Comparison of ENCODE assay signal across 23 cellular contexts in genomic region chr22:45547016-45547345, GRCh38. TPM values are rescaled to one million over a fixed set of nuclear protein-coding genes. Genes with fewer than 3 reads are reported as not detected.
"Had no signal": no experiment of that assay in that cellular context is flagged by ENCODE, and none has a peak within 500 bp of the region (broad histone marks: within the 10 kb centered on the region; RNA-seq: fewer than 3 reads in every experiment).

No MANE protein-coding gene starts in this region.

- H3K36me3 ChIP-seq: left lung, pancreas, right lobe of liver, uterus had no signal

- H3K27me3 ChIP-seq: heart left ventricle, pancreas, right lobe of liver, tibial nerve, uterus had no signal

- H3K36me3 Mint-ChIP-seq: naive thymus-derived CD4-positive, alpha-beta T cell; natural killer cell treated with Interleukin-12 subunit alpha and Interleukin-12 subunit beta and Interleukin-15 and Interleukin-18, amount 100 ng/mL, for 72 hours; stimulated activated memory B cell treated with anti-CD40 and anti-IgM and Interleukin-4, amounts not matched to agents 10 μg/mL and 1 μg/mL and 100 μg/mL, for 72 hours had no signal

- H3K4me2 ChIP-seq: smooth muscle cell had no signal

- H3K4me3 ChIP-seq: heart left ventricle, left lung, lung, mucosa of descending colon, pancreas, psoas muscle, right lobe of liver, smooth muscle cell, tibial nerve, uterus had no signal

- H3K9me3 ChIP-seq: heart left ventricle, left lung, mucosa of descending colon, pancreas, psoas muscle, right lobe of liver, tibial nerve, uterus had no signal

- H3K4me3 Mint-ChIP-seq: naive thymus-derived CD4-positive, alpha-beta T cell; natural killer cell treated with Interleukin-12 subunit alpha and Interleukin-12 subunit beta and Interleukin-15 and Interleukin-18, amount 100 ng/mL, for 72 hours; stimulated activated memory B cell treated with anti-CD40 and anti-IgM and Interleukin-4, amounts not matched to agents 10 μg/mL and 1 μg/mL and 100 μg/mL, for 72 hours; stimulated activated naive CD8-positive, alpha-beta T cell treated with anti-CD3 and anti-CD28 coated beads, Interleukin-15, amount 100 ng/mL, for 72 hours; type B pancreatic cell had no signal

- H3K4me1 ChIP-seq: pancreas, psoas muscle, right lobe of liver had no signal

- ATAC-seq: heart left ventricle; left colon; left lung; mucosa of descending colon; naive thymus-derived CD4-positive, alpha-beta T cell; natural killer cell treated with Interleukin-12 subunit alpha and Interleukin-12 subunit beta and Interleukin-15 and Interleukin-18, amount 100 ng/mL, for 72 hours; pancreas; psoas muscle; right lobe of liver; stimulated activated memory B cell treated with anti-CD40 and anti-IgM and Interleukin-4, amounts not matched to agents 10 μg/mL and 1 μg/mL and 100 μg/mL, for 72 hours; stimulated activated naive CD8-positive, alpha-beta T cell treated with anti-CD3 and anti-CD28 coated beads, Interleukin-15, amount 100 ng/mL, for 72 hours had no signal

- DNase-seq: heart left ventricle; left colon; left lung; midbrain; mucosa of descending colon; naive thymus-derived CD4-positive, alpha-beta T cell; pancreas; right lobe of liver; stimulated activated CD4-positive, alpha-beta T cell treated with anti-CD3 and anti-CD28 coated beads, Interleukin-1b, Interleukin-23, amount 100 ng/mL, for 48 hours; stimulated activated CD4-positive, alpha-beta T cell treated with anti-CD3 and anti-CD28 coated beads, Interleukin-2, amount 100 ng/mL, for 48 hours; stimulated activated CD4-positive, alpha-beta T cell treated with anti-CD3 and anti-CD28 coated beads, Interleukin-4, amount 100 ng/mL, for 4 hours; stimulated activated CD8-positive, alpha-beta memory T cell treated with anti-CD3 and anti-CD28 coated beads, Interleukin-4, amount 100 ng/mL, for 48 hours; stimulated activated naive CD4-positive, alpha-beta T cell treated with Interleukin-2 at 50 U/mL for 16 hours; stimulated activated naive CD8-positive, alpha-beta T cell treated with anti-CD3 and anti-CD28 coated beads, Interleukin-15, amount 100 ng/mL, for 72 hours; substantia nigra; uterus had no signal

- H3K9me3 Mint-ChIP-seq: natural killer cell treated with Interleukin-12 subunit alpha and Interleukin-12 subunit beta and Interleukin-15 and Interleukin-18, amount 100 ng/mL, for 72 hours; stimulated activated memory B cell treated with anti-CD40 and anti-IgM and Interleukin-4, amounts not matched to agents 10 μg/mL and 1 μg/mL and 100 μg/mL, for 72 hours; stimulated activated naive CD8-positive, alpha-beta T cell treated with anti-CD3 and anti-CD28 coated beads, Interleukin-15, amount 100 ng/mL, for 72 hours; type B pancreatic cell had no signal

- H3K27ac ChIP-seq: heart left ventricle, left lung, pancreas, psoas muscle, right lobe of liver, tibial nerve had no signal

- H3K4me1 Mint-ChIP-seq: naive thymus-derived CD4-positive, alpha-beta T cell; stimulated activated naive CD8-positive, alpha-beta T cell treated with anti-CD3 and anti-CD28 coated beads, Interleukin-15, amount 100 ng/mL, for 72 hours had no signal

- H3K27ac Mint-ChIP-seq: naive thymus-derived CD4-positive, alpha-beta T cell; natural killer cell treated with Interleukin-12 subunit alpha and Interleukin-12 subunit beta and Interleukin-15 and Interleukin-18, amount 100 ng/mL, for 72 hours; stimulated activated memory B cell treated with anti-CD40 and anti-IgM and Interleukin-4, amounts not matched to agents 10 μg/mL and 1 μg/mL and 100 μg/mL, for 72 hours; stimulated activated naive CD8-positive, alpha-beta T cell treated with anti-CD3 and anti-CD28 coated beads, Interleukin-15, amount 100 ng/mL, for 72 hours; type B pancreatic cell had no signal

- H3K27me3 Mint-ChIP-seq: natural killer cell treated with Interleukin-12 subunit alpha and Interleukin-12 subunit beta and Interleukin-15 and Interleukin-18, amount 100 ng/mL, for 72 hours; stimulated activated naive CD8-positive, alpha-beta T cell treated with anti-CD3 and anti-CD28 coated beads, Interleukin-15, amount 100 ng/mL, for 72 hours; type B pancreatic cell had no signal

RNA-seq across cellular contexts. Expression of gene FBLN1, which starts 44.3 kb away (rescaled TPM):
- total RNA-seq: natural killer cell treated with Interleukin-12 subunit alpha and Interleukin-12 subunit beta and Interleukin-15 and Interleukin-18, amount 100 ng/mL, for 72 hours had no signal
- polyA plus RNA-seq: naive thymus-derived CD4-positive, alpha-beta T cell had no signal
